In genomic region chr2:72145658-72146329, GRCh38 we compare ENCODE assay signal across 10 cellular contexts. TPM values are rescaled to one million over a fixed set of nuclear protein-coding genes. Genes with fewer than 3 reads are reported as not detected.
DNase-seq lines count a peak whose midpoint lies in the region; ATAC-seq lines count a peak whose summit lies in the region.
"Had no signal": no experiment of that assay in that cellular context is flagged by ENCODE, and none has a peak within 500 bp of the region (broad histone marks: within the 10 kb centered on the region; RNA-seq: fewer than 3 reads in every experiment).

No MANE protein-coding gene starts in this region.

- ATAC-seq in naive B cell (ENCODE audit: low read depth in 2 of 2) (no peak), HG03521 (IDR thresholded peaks at IDR 0.05; ENCODE audit: unreplicated experiment) (no peak)

- H3K9me3 ChIP-seq in MG63 (no peaks in the 10 kb centered on the region), duodenal mucosa (ENCODE audit: control insufficient read depth in 1 of 2, low read length in 2 of 2) (no peaks in the 10 kb centered on the region)

- peaks cover 0 to 12% (median 7%) of the 10 kb centered on the region in 7 donors for H3K9me3 Mint-ChIP-seq in naive B cell

- peaks cover 40 to 85% (median 77%) of the 10 kb centered on the region in 3 donors for H3K27me3 Mint-ChIP-seq in naive B cell

- H3K27ac ChIP-seq in ACC112 (ENCODE audit: low read depth, low read length) (no peak overlapping the region), duodenal mucosa (ENCODE audit: low read depth, low read length) (no peak overlapping the region)

- H3K4me3 Mint-ChIP-seq in naive B cell: peak overlapping the region; percentile 52 to 87 (median 76)

- H3K4me1 ChIP-seq in ACC112 (ENCODE audit: control insufficient read depth, insufficient read depth, low read length, unreplicated experiment) (peaks cover 16% of the 10 kb centered on the region), duodenal mucosa (ENCODE audit: control insufficient read depth in 1 of 2, insufficient read depth in 2 of 2, low read length in 2 of 2) (peaks cover 43 to 60% of the 10 kb centered on the region in 2 donors)

- H3K36me3 ChIP-seq in ACC112 (ENCODE audit: insufficient read depth, low read length) (no peaks in the 10 kb centered on the region), MG63 (peaks cover 31% of the 10 kb centered on the region), duodenal mucosa (ENCODE audit: control insufficient read depth in 1 of 2, insufficient read depth in 2 of 2, low read length in 2 of 2) (no peaks in the 10 kb centered on the region)

- peaks cover 67% of the 10 kb centered on the region for H3K27me3 ChIP-seq in ACC112 (ENCODE audit: insufficient read depth, low read length)
- H3K27me3 ChIP-seq in MG63: no peaks in the 10 kb centered on the region
- peaks cover 39 to 43% of the 10 kb centered on the region in 2 donors for H3K27me3 ChIP-seq in duodenal mucosa (ENCODE audit: control insufficient read depth in 1 of 2, insufficient read depth in 2 of 2, low read length in 2 of 2)

- no peaks in the 10 kb centered on the region for H3K79me2 ChIP-seq in ACC112 (ENCODE audit: control insufficient read depth, insufficient read depth, low read length, unreplicated experiment)

- H3K27ac Mint-ChIP-seq in naive B cell: peak overlapping the region in 1 of 6 donors; percentile 97

- H3K9ac ChIP-seq in duodenal mucosa (ENCODE audit: low read depth in 1 of 2, low read length in 2 of 2): no peak overlapping the region

- DNase-seq in MG63: no peak
- DNase-seq in naive B cell: no peak
- no peak for DNase-seq in CD1c-positive myeloid dendritic cell (ENCODE audit: extremely low spot score)
- DNase-seq in cerebellar nuclear complex (lab: John Stamatoyannopoulos, UW): no peak
- DNase-seq in NCI-H345 (lab: John Stamatoyannopoulos, UW): no peak
- DNase-seq: EL had no signal

- peaks cover 0 to 21% of the 10 kb centered on the region in 2 donors for H3K36me3 Mint-ChIP-seq in naive B cell

- no peak overlapping the region for H2AFZ ChIP-seq in ACC112 (ENCODE audit: low read length, unreplicated experiment)

- H3K4me1 Mint-ChIP-seq in naive B cell: peaks cover 35 to 55% (median 49%) of the 10 kb centered on the region in 3 donors

- H3K4me3 ChIP-seq in ACC112 (ENCODE audit: low read depth, low read length) (peak overlapping the region; percentile 59), MG63 (peak overlapping the region; percentile 81), duodenal mucosa (ENCODE audit: low read depth in 1 of 2, low read length in 2 of 2) (peak overlapping the region; percentile 63 to 67)

RNA-seq across cellular contexts. Expression of gene CYP26B1, which starts 1.9 kb away (rescaled TPM):
- total RNA-seq in MG63 (2014; rRNA removed; shearing (Covaris generic); ENCODE audit: low replicate concordance): 5.4 and 10.6 TPM in 2 replicates
- polyA plus RNA-seq in naive B cell (ENCODE audit: low read depth in 6 of 6): not detected
- total RNA-seq: T-helper 2 cell treated with Interferon-gamma antibody and Interleukin-4, amounts not matched to agents 100 ng/mL and 5 ng/mL, for 36 hours had no signal
